ENCODE assay signal across 15 cellular contexts in genomic region chr12:75798527-75798926, GRCh38.
DNase-seq lines count a peak whose midpoint lies in the region; ATAC-seq and TF ChIP-seq lines count a peak whose summit lies in the region.
"Had no signal": no experiment of that assay in that cellular context is flagged by ENCODE, and none has a peak within 500 bp of the region (broad histone marks: within the 10 kb centered on the region; RNA-seq: fewer than 3 reads in every experiment).

No MANE protein-coding gene starts in this region.

- peak overlapping the region; percentile 47 for H2AFZ ChIP-seq in mammary epithelial cell (ENCODE audit: low read depth, low read length)

- no peaks in the 10 kb centered on the region for H4K20me1 ChIP-seq in mammary epithelial cell (ENCODE audit: insufficient read depth, low read length)

- H3K4me3 Mint-ChIP-seq in MCF 10A (ENCODE audit: unreplicated experiment): no peak overlapping the region
- no peak overlapping the region for H3K4me3 Mint-ChIP-seq in nephron progenitor cell
- H3K4me3 Mint-ChIP-seq: CD4-positive, alpha-beta memory T cell; H9 had no signal

- TF ChIP-seq CTCF in mammary epithelial cell (conservative IDR thresholded peaks at IDR 0.05 in 1 of 2, IDR thresholded peaks at IDR 0.05 in 1 of 2; ENCODE audit: extremely low read depth in 1 of 2, insufficient read depth in 1 of 2, low read depth in 1 of 2, low read length in 2 of 2) (no peak), MCF 10A (IDR thresholded peaks at IDR 0.05; ENCODE audit: unreplicated experiment) (no peak), Panc1 (IDR thresholded peaks at IDR 0.05) (no peak), nephron progenitor cell (IDR thresholded peaks at IDR 0.05) (no peak), testis (IDR thresholded peaks at IDR 0.05) (no peak)

- H3K4me1 ChIP-seq in mammary epithelial cell (ENCODE audit: insufficient read depth, low read length): no peaks in the 10 kb centered on the region
- peaks cover 9% of the 10 kb centered on the region; the same call in 1 of the 2 replicates for H3K4me1 ChIP-seq in Panc1 (ENCODE audit: control insufficient read depth, insufficient read depth, low read length)
- H3K4me1 ChIP-seq in testis: no peaks in the 10 kb centered on the region

- intact Hi-C loops in mammary epithelial cell (cut with micrococcal nuclease) (no loop called here), MCF 10A (cut with micrococcal nuclease) (no loop called here), Panc1 (cut with micrococcal nuclease; ENCODE audit: unreplicated experiment) (no loop called here), testis (cut with DNase I; ENCODE audit: low total_unique reads) (no loop called here)

- H3K27me3 ChIP-seq in mammary epithelial cell (ENCODE audit: insufficient read depth, low read length) (no peaks in the 10 kb centered on the region), Panc1 (ENCODE audit: control insufficient read depth, insufficient read depth, low read length) (no peaks in the 10 kb centered on the region), testis (no peaks in the 10 kb centered on the region)
- H3K27me3 ChIP-seq: BE2C had no signal

- H3K27me3 Mint-ChIP-seq in MCF 10A (ENCODE audit: insufficient read depth, unreplicated experiment): no peaks in the 10 kb centered on the region
- H3K27me3 Mint-ChIP-seq in nephron progenitor cell (ENCODE audit: low read depth, poor library complexity): peaks cover 7% of the 10 kb centered on the region

- H3K36me3 ChIP-seq in mammary epithelial cell (ENCODE audit: insufficient read depth, low read length) (no peaks in the 10 kb centered on the region), Panc1 (ENCODE audit: control insufficient read depth, insufficient read depth, low read length) (no peaks in the 10 kb centered on the region), testis (ENCODE audit: low read depth, missing control alignments) (no peaks in the 10 kb centered on the region)
- H3K36me3 ChIP-seq: BE2C had no signal

- DNase-seq in mammary epithelial cell (no peak), MCF 10A (ENCODE audit: unreplicated experiment) (no peak), NCI-H146 (lab: John Stamatoyannopoulos, UW) (peak; percentile 48), Panc1 (ENCODE audit: low read depth, low spot score) (no peak), nephron progenitor cell (no peak), testis (no peak), Kasumi-1 (lab: John Stamatoyannopoulos, UW) (no peak), kidney glomerular epithelial cell (lab: John Stamatoyannopoulos, UW) (no peak)
- DNase-seq: 8988T; BE2C; CD4-positive, alpha-beta memory T cell; DMS79; GOT3; H9 had no signal

- dilution Hi-C loops in mammary epithelial cell (cut with HindIII; ENCODE audit: low sequenced_read_pairs): no loop called here

- CTCF ChIA-PET in mammary epithelial cell (lab: Charles Lee; ENCODE audit: low non-redundant PET): no interaction called here
- CTCF ChIA-PET in MCF 10A (lab: Yijun Ruan, JAX): interaction anchor here (0.6 to 1.6 kb wide), 3 partner anchors 11 to 37 kb away, joined by 3 to 5 read pairs (median 3); no protein-coding TSS in a partner anchor
- CTCF ChIA-PET in Panc1 (lab: Charles Lee): no interaction called here

- H3K36me3 Mint-ChIP-seq in MCF 10A (ENCODE audit: insufficient read depth, unreplicated experiment): no peaks in the 10 kb centered on the region
- H3K36me3 Mint-ChIP-seq in nephron progenitor cell (ENCODE audit: low read depth): peaks cover 6% of the 10 kb centered on the region
- H3K36me3 Mint-ChIP-seq: CD4-positive, alpha-beta memory T cell had no signal

- POLR2A ChIA-PET in MCF 10A (lab: Yijun Ruan, JAX) (interaction anchor here (1.0 to 1.1 kb wide), 2 partner anchors 11 to 152 kb away, joined by 3 to 4 read pairs; no protein-coding TSS in a partner anchor), Panc1 (lab: Charles Lee) (no interaction called here)

- no peak for TF ChIP-seq POLR2A in testis (IDR thresholded peaks at IDR 0.05)

- H3K27ac ChIP-seq in mammary epithelial cell (ENCODE audit: insufficient read depth, low read depth, low read length) (no peak overlapping the region), Panc1 (ENCODE audit: low read length) (peak overlapping the region; percentile 84), testis (no peak overlapping the region)
- H3K27ac ChIP-seq: C4-2B had no signal

- H3K9me3 Mint-ChIP-seq in MCF 10A (ENCODE audit: unreplicated experiment) (no peaks in the 10 kb centered on the region), nephron progenitor cell (no peaks in the 10 kb centered on the region)
- H3K9me3 Mint-ChIP-seq: CD4-positive, alpha-beta memory T cell; H9 had no signal

- BruUV-seq in mammary epithelial cell (replicated peaks; lab: Mats Ljungman, UMichigan) (no TSS peak), MCF 10A (replicated peaks; lab: Mats Ljungman, UMichigan) (no TSS peak), Panc1 (replicated peaks; lab: Mats Ljungman, UMichigan) (no TSS peak)

- no peaks in the 10 kb centered on the region for H3K4me1 Mint-ChIP-seq in MCF 10A (ENCODE audit: insufficient read depth, unreplicated experiment)
- no peaks in the 10 kb centered on the region for H3K4me1 Mint-ChIP-seq in nephron progenitor cell
- H3K4me1 Mint-ChIP-seq: CD4-positive, alpha-beta memory T cell; H9 had no signal

- no peaks in the 10 kb centered on the region for H3K79me2 ChIP-seq in mammary epithelial cell (ENCODE audit: insufficient read depth, low read length)

- 97% methylated on average over 2 of the region's 2 CpGs for WGBS in mammary epithelial cell (ENCODE audit: low coverage, missing lambda C conversion rate)
- 65 to 76% methylated on average over 2 of the region's 2 CpGs for WGBS in testis, 2 donors

- peak overlapping the region; percentile 36 for H3K4me2 ChIP-seq in mammary epithelial cell (ENCODE audit: insufficient read depth, low read depth, low read length)

- no peak for ATAC-seq in Panc1

- in situ Hi-C loops in mammary epithelial cell (cut with MboI; ENCODE audit: low sequenced_read_pairs in 2 of 2): no loop called here
- in situ Hi-C loops in Panc1 (cut with HindIII; ENCODE audit: low pct_unique_long_range_greater_than_20kb, low sequenced_read_pairs): no loop called here

- no peak overlapping the region for H3K27ac Mint-ChIP-seq in MCF 10A (ENCODE audit: low read depth, unreplicated experiment)
- peak overlapping the region; percentile 13 for H3K27ac Mint-ChIP-seq in nephron progenitor cell
- H3K27ac Mint-ChIP-seq: CD4-positive, alpha-beta memory T cell; H9 had no signal

- H3K4me3 ChIP-seq in mammary epithelial cell (replicated peaks in 1 of 3; ENCODE audit: insufficient read depth in 1 of 3, low read depth in 2 of 3, low read length in 3 of 3) (no peak overlapping the region), Panc1 (ENCODE audit: low read depth in 2 of 2, low read length in 2 of 2) (no peak overlapping the region), testis (no peak overlapping the region)

- no peaks in the 10 kb centered on the region for H3K9me3 ChIP-seq in mammary epithelial cell (replicated peaks; ENCODE audit: insufficient read depth, low read length)
- peaks cover 4% of the 10 kb centered on the region; the same call in 1 of the 2 replicates for H3K9me3 ChIP-seq in Panc1 (ENCODE audit: control insufficient read depth, insufficient read depth, low read depth, low read length)
- H3K9me3 ChIP-seq in testis: no peaks in the 10 kb centered on the region
- H3K9me3 ChIP-seq: BE2C had no signal

- no peak overlapping the region for H3K9ac ChIP-seq in mammary epithelial cell (ENCODE audit: insufficient read depth, low read length)
